Comparison of ENCODE assay signal across 8 cellular contexts in the genomic region with DNA sequence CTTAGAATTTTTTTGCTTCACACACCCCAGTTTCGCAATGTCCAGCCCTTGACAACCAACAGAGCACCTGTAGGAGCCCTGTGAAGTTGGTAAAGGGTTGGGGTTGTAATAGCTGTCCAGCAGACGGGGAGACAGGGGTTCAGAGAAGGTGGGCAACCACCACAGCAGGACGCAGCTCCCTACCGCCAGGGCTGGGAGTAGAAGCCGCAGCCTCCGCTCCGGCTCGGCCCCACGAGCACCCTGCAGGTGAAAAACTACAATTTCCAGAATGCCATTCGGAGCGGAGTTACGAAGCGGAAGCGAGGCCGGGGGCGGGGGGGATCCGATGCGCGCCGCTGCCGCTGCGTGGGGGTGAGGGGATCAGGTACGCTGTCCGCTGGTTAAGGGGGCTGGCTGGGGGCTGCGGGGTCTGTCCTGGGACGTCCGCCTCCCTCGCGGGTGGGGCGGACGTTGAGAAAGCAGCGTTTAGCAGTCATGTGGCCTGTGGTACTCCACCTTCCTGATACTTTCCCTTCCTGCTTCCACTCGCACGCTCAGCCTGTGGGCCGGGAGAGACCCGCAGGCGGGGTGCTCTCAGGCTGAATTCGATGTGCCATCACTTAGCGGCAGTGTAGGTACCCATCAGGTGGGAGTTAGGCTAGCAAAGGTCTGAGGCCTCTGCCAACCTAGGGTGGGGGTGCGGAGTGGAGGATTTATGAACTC. TPM values are rescaled to one million over a fixed set of nuclear protein-coding genes. Genes with fewer than 3 reads are reported as not detected.
DNase-seq lines count a peak whose midpoint lies in the region; ATAC-seq, FAIRE-seq and TF ChIP-seq lines count a peak whose summit lies in the region.

TSS of gene TRMT10B (plus strand) at position 317 of the 702 bp plus-strand sequence. CDS start 8,127 bp downstream, outside the sequence.

- 3% methylated on average over 31 of the region's 40 CpGs for whole genome bisulfite sequencing in HepG2 (ENCODE audit: low lambda C conversion rate)

- H3K36me3 ChIP-seq in HepG2 (replicated peaks in 1 of 2; ENCODE audit: control insufficient read depth in 1 of 2, insufficient read depth in 2 of 2, low read length in 2 of 2) = peaks cover 2% of the 10 kb centered on the region in 2 experiments; a peak in 1 of 5 replicates

- peak within 1 kb of the TSS; percentile 85 for H3K4me2 ChIP-seq in HepG2 (ENCODE audit: low read depth, low read length)

- no peak within 1 kb of the TSS for H3K27ac ChIP-seq in HepG2 (ENCODE audit: extremely low read length, insufficient read depth, low read length)

- no peak for TF ChIP-seq EP300 in HepG2 (IDR thresholded peaks at IDR 0.05; ENCODE audit: low read depth in 2 of 2, low read length in 2 of 2)
- TF ChIP-seq EP300 in HepG2 (CRISPR knock-in tag; IDR thresholded peaks at IDR 0.05; ENCODE audit: borderline replicate concordance) = no peak

- peak; percentile 8 for FAIRE-seq in HepG2 (lab: Jason Lieb, UNC)

- ATAC-seq in GM18861 (IDR thresholded peaks at IDR 0.05; ENCODE audit: unreplicated experiment) (peak; percentile 80), HG03135 (IDR thresholded peaks at IDR 0.05; ENCODE audit: unreplicated experiment) (peak; percentile 90), HepG2 (peak; percentile 98)

- no peaks in the 10 kb centered on the region for H4K20me1 ChIP-seq in HepG2 (ENCODE audit: insufficient read depth, low read length)

- peaks cover 23% of the 10 kb centered on the region for H3K4me1 ChIP-seq in HepG2 (ENCODE audit: insufficient read depth, low read length)

- CTCF ChIA-PET in HepG2 (lab: Yijun Ruan, JAX; ENCODE audit: low intra/inter-chr PET ratio, low total read pairs) = no interaction called here

- BruUV-seq in HepG2 (replicated peaks; lab: Mats Ljungman, UMichigan) = TSS peak; percentile 82

- no peak for TF ChIP-seq RAD21 in HepG2 (CRISPR knock-in tag; IDR thresholded peaks at IDR 0.05)

- no peaks in the 10 kb centered on the region for H3K9me3 ChIP-seq in HepG2 (ENCODE audit: low read length)

- TF ChIP-seq POLR2A in HepG2 (IDR thresholded peaks at IDR 0.05; ENCODE audit: insufficient read depth in 1 of 2, low read depth in 2 of 2, low read length in 2 of 2) = peak; percentile 48 to 78; a peak in 3 of 4 replicates

- intact Hi-C loops in HepG2 (cut with micrococcal nuclease; ENCODE audit: unreplicated experiment) = loop anchor here (1.0 kb wide), 1 partner anchor 47 kb away; the partner anchor contains the start of gene DCAF10

- peak within 1 kb of the TSS; percentile 93 for H2AFZ ChIP-seq in HepG2 (ENCODE audit: low read length)

- H3K27me3 ChIP-seq in HepG2 (ENCODE audit: control insufficient read depth in 1 of 2, insufficient read depth in 2 of 2, low read length in 2 of 2) = peaks cover 0 to 1% of the 10 kb centered on the region in 2 experiments; a peak in 3 of 5 replicates

- POLR2A ChIA-PET in HepG2 (lab: Yijun Ruan, JAX) = interaction anchor here (0.7 to 1.1 kb wide), 5 partner anchors 31 to 607 kb away, joined by 3 to 6 read pairs (median 3); partner anchors contain the start of genes DCAF10 and EXOSC3

- H3K79me2 ChIP-seq in HepG2 (ENCODE audit: insufficient read depth, low read length) = peaks cover 9% of the 10 kb centered on the region

- in situ Hi-C loops in ACHN (cut with HindIII; ENCODE audit: low pct_ligation_motif_present, low pct_unique_long_range_greater_than_20kb, low sequenced_read_pairs) (no loop called here), HepG2 (cut with HindIII; ENCODE audit: extremely low pct_ligation_motif_present, low pct_unique_long_range_greater_than_20kb) (no loop called here)

- peak within 1 kb of the TSS; percentile 80 for H3K9ac ChIP-seq in HepG2 (ENCODE audit: insufficient read depth, low read depth, low read length)

- no peak; the same call in 1 of the 2 replicates for TF ChIP-seq CTCF in HepG2 (CRISPR knock-in tag; IDR thresholded peaks at IDR 0.05)

- H3K4me3 ChIP-seq in HepG2 (replicated peaks in 1 of 3; ENCODE audit: insufficient read depth in 1 of 3, low read depth in 2 of 3, low read length in 3 of 3) = peak within 1 kb of the TSS; percentile 84 to 90 (median 89)

- DNase-seq in ACHN = peak; percentile 73
- DNase-seq in NCI-H460 (ENCODE audit: extremely low read depth, low read depth) = peak; percentile 42
- peak; percentile 61 for DNase-seq in activated CD4-positive, alpha-beta T cell treated with anti-CD3 and anti-CD28 coated beads, Interleukin-2, amount 50 U/mL, for 1 hour
- peak; percentile 56 to 76 for DNase-seq in dermis microvascular lymphatic vessel endothelial cell (ENCODE audit: low read depth in 2 of 2)
- DNase-seq in HepG2 (ENCODE audit: low spot score) = peak; percentile 61
- DNase-seq in stimulated activated CD4-positive, alpha-beta T cell treated with anti-CD3 and anti-CD28 coated beads, Interleukin-4, amount 100 ng/mL, for 1 hour = peak; percentile 81

TF ChIP-seq in HepG2, 621 proteins besides CTCF, POLR2A, EP300 and RAD21 (continues in another document):
- TF ChIP-seq SP4 (CRISPR knock-in tag; IDR thresholded peaks at IDR 0.05) = no peak
- peak; percentile 69 for TF ChIP-seq HNRNPLL (IDR thresholded peaks at IDR 0.05; ENCODE audit: low read depth, low read length, poor library complexity, severe bottlenecking)
- TF ChIP-seq ZNF629 (CRISPR knock-in tag; conservative IDR thresholded peaks at IDR 0.05) = no peak
- TF ChIP-seq ZNF235 (CRISPR knock-in tag; IDR thresholded peaks at IDR 0.05; ENCODE audit: borderline replicate concordance) = peak; percentile 81
- peak; percentile 78 for TF ChIP-seq ZNF501 (CRISPR knock-in tag; IDR thresholded peaks at IDR 0.05)
- TF ChIP-seq, protein P1, sequence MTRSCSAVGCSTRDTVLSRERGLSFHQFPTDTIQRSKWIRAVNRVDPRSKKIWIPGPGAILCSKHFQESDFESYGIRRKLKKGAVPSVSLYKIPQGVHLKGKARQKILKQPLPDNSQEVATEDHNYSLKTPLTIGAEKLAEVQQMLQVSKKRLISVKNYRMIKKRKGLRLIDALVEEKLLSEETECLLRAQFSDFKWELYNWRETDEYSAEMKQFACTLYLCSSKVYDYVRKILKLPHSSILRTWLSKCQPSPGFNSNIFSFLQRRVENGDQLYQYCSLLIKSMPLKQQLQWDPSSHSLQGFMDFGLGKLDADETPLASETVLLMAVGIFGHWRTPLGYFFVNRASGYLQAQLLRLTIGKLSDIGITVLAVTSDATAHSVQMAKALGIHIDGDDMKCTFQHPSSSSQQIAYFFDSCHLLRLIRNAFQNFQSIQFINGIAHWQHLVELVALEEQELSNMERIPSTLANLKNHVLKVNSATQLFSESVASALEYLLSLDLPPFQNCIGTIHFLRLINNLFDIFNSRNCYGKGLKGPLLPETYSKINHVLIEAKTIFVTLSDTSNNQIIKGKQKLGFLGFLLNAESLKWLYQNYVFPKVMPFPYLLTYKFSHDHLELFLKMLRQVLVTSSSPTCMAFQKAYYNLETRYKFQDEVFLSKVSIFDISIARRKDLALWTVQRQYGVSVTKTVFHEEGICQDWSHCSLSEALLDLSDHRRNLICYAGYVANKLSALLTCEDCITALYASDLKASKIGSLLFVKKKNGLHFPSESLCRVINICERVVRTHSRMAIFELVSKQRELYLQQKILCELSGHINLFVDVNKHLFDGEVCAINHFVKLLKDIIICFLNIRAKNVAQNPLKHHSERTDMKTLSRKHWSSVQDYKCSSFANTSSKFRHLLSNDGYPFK (CRISPR knock-in tag; IDR thresholded peaks at IDR 0.05; ENCODE audit: borderline replicate concordance) = 0 out of 2 replicates have a peak, but pooled peaks have one; percentile 46
- peak; percentile 37; the same call in 1 of the 2 replicates for TF ChIP-seq SUZ12 (IDR thresholded peaks at IDR 0.05; ENCODE audit: low read depth, low read length)
- no peak for TF ChIP-seq HNRNPUL1 (IDR thresholded peaks at IDR 0.05; ENCODE audit: low read depth, low read length)
- TF ChIP-seq ZSCAN31 (CRISPR knock-in tag; IDR thresholded peaks at IDR 0.05; ENCODE audit: low read depth) = no peak
- TF ChIP-seq SALL1 (CRISPR knock-in tag; IDR thresholded peaks at IDR 0.05) = peak; percentile 32; the same call in 1 of the 2 replicates

RNA-seq across cellular contexts. Expression of gene TRMT10B, which starts in this region (rescaled TPM):
- total RNA-seq in NCI-H460 (2014; rRNA removed; shearing (Covaris generic)) = 3.9 and 4.5 TPM in 2 replicates
- polyA plus RNA-seq in NCI-H460 (2014; cell fraction: nucleus; rRNA removed) = 6.4 and 12.3 TPM in 2 replicates
- total RNA-seq in dermis microvascular lymphatic vessel endothelial cell (1.0 and 1.1 TPM in 2 replicates), HepG2 (2016; rRNA removed; fragmentation: Illumina TruSeq; extraction: Trizol) (3.1 and 3.3 TPM in 2 replicates)
- 3.1 and 3.5 TPM in 2 replicates for total RNA-seq in HepG2 (2016; cell fraction: cytosol; rRNA removed; fragmentation: Illumina TruSeq; extraction: Trizol; ENCODE audit: low read depth)
- total RNA-seq in HepG2 (2016; cell fraction: insoluble cytoplasmic fraction; rRNA removed; fragmentation: Illumina TruSeq; extraction: Trizol) = 2.8 and 2.9 TPM in 2 replicates
- 2.1 and 2.3 TPM in 2 replicates for total RNA-seq in HepG2 (2016; cell fraction: membrane; rRNA removed; fragmentation: Illumina TruSeq; extraction: Trizol)
- total RNA-seq in HepG2 (2016; cell fraction: nucleus; rRNA removed; fragmentation: Illumina TruSeq; extraction: Trizol) = 3.1 and 4.0 TPM in 2 replicates
- polyA plus RNA-seq in HepG2 (2011; rRNA removed) = 3.9 TPM in 2 replicates
- polyA plus RNA-seq in HepG2 (2011; cell fraction: cytosol; rRNA removed) = 1.6 and 2.4 TPM in 2 replicates
- polyA plus RNA-seq in HepG2 (2011; cell fraction: nucleus; rRNA removed) = 3.8 and 5.7 TPM in 2 replicates
- polyA plus RNA-seq in HepG2 (2012) = 3.7 and 4.8 TPM in 2 replicates
- polyA plus RNA-seq in HepG2 (2016; cell fraction: cytosol; fragmentation: Illumina TruSeq; extraction: Trizol; ENCODE audit: low read depth) = 1.0 and 1.2 TPM in 2 replicates
- 4.5 TPM in 2 replicates for polyA plus RNA-seq in HepG2 (2016; cell fraction: insoluble cytoplasmic fraction; fragmentation: Illumina TruSeq; extraction: Trizol; ENCODE audit: low read depth)
- 1.7 and 1.9 TPM in 2 replicates for polyA plus RNA-seq in HepG2 (2016; cell fraction: membrane; fragmentation: Illumina TruSeq; extraction: Trizol; ENCODE audit: low read depth)
- 7.2 and 8.2 TPM in 2 replicates for polyA plus RNA-seq in HepG2 (2016; cell fraction: nucleus; fragmentation: Illumina TruSeq; extraction: Trizol; ENCODE audit: insufficient read depth, low read depth)
- polyA minus RNA-seq in HepG2 (2011; rRNA and poly(A)+ RNA removed; ENCODE audit: low replicate concordance) = 2.0 and 3.6 TPM in 2 replicates
- 1.7 and 2.2 TPM in 2 replicates for polyA minus RNA-seq in HepG2 (2011; cell fraction: cytosol; rRNA and poly(A)+ RNA removed)
- polyA minus RNA-seq in HepG2 (2011; cell fraction: nucleus; rRNA and poly(A)+ RNA removed) = 7.2 and 10.3 TPM in 2 replicates
